Comparison of ENCODE assay signal across 8 cellular contexts in genomic region chr6:51855310-51856082, GRCh38.
A peak's percentile ranks its signal among the peaks of the same experiment; 100 is the strongest.
DNase-seq lines count a peak whose midpoint lies in the region; ATAC-seq and TF ChIP-seq lines count a peak whose summit lies in the region.

No MANE protein-coding gene starts in this region.

- no peak overlapping the region for H3K27ac Mint-ChIP-seq in activated naive CD8-positive, alpha-beta T cell treated with anti-CD3 and anti-CD28 coated beads, Interleukin-2, amount 50 U/mL, for 24 hours
- no peak overlapping the region for H3K27ac Mint-ChIP-seq in type B pancreatic cell

- no peaks in the 10 kb centered on the region for H3K9me3 Mint-ChIP-seq in activated naive CD8-positive, alpha-beta T cell treated with anti-CD3 and anti-CD28 coated beads, Interleukin-2, amount 50 U/mL, for 24 hours
- H3K9me3 Mint-ChIP-seq in type B pancreatic cell = peaks cover 11% of the 10 kb centered on the region

- no peak overlapping the region for H3K4me3 Mint-ChIP-seq in activated naive CD8-positive, alpha-beta T cell treated with anti-CD3 and anti-CD28 coated beads, Interleukin-2, amount 50 U/mL, for 24 hours
- peak overlapping the region; percentile 26 for H3K4me3 Mint-ChIP-seq in type B pancreatic cell

- ATAC-seq in HG02870 (IDR thresholded peaks at IDR 0.05; ENCODE audit: unreplicated experiment) = peak; percentile 75
- no peak for ATAC-seq in activated naive CD8-positive, alpha-beta T cell treated with anti-CD3 and anti-CD28 coated beads, Interleukin-2, amount 50 U/mL, for 24 hours

- DNase-seq in AG20443 (ENCODE audit: low spot score) (peak; percentile 54), GM10266 (ENCODE audit: extremely low spot score) (peak; percentile 44), NCI-H2196 treated with DMSO at 0.1 percent for 48 hours (lab: John Stamatoyannopoulos, UW; ENCODE audit: unreplicated experiment) (peak; percentile 21), inferior parietal cortex (ENCODE audit: extremely low spot score) (peak; percentile 65), type B pancreatic cell (ENCODE audit: extremely low spot score, unreplicated experiment) (no peak)
- peak; percentile 3 for DNase-seq in activated naive CD8-positive, alpha-beta T cell treated with anti-CD3 and anti-CD28 coated beads, Interleukin-2, amount 50 U/mL, for 24 hours
- DNase-seq in activated effector memory CD4-positive, alpha-beta T cell treated with anti-CD3 and anti-CD28 coated beads, Interleukin-2, amount 50 U/mL, for 16 hours = no peak

- H3K27me3 Mint-ChIP-seq in activated naive CD8-positive, alpha-beta T cell treated with anti-CD3 and anti-CD28 coated beads, Interleukin-2, amount 50 U/mL, for 24 hours = peaks cover 3% of the 10 kb centered on the region
- peaks cover 3% of the 10 kb centered on the region for H3K27me3 Mint-ChIP-seq in type B pancreatic cell

- no peaks in the 10 kb centered on the region for H3K36me3 Mint-ChIP-seq in activated naive CD8-positive, alpha-beta T cell treated with anti-CD3 and anti-CD28 coated beads, Interleukin-2, amount 50 U/mL, for 24 hours (ENCODE audit: low read depth)
- peaks cover 3% of the 10 kb centered on the region for H3K36me3 Mint-ChIP-seq in type B pancreatic cell

- TF ChIP-seq CTCF in GM10266 (IDR thresholded peaks at IDR 0.05; ENCODE audit: control insufficient read depth, insufficient read depth, low read depth, missing control alignments) (peak; percentile 70), type B pancreatic cell (conservative IDR thresholded peaks at IDR 0.05) (peak; percentile 89)

- no peaks in the 10 kb centered on the region for H3K4me1 Mint-ChIP-seq in activated naive CD8-positive, alpha-beta T cell treated with anti-CD3 and anti-CD28 coated beads, Interleukin-2, amount 50 U/mL, for 24 hours
- peaks cover 5% of the 10 kb centered on the region for H3K4me1 Mint-ChIP-seq in type B pancreatic cell (ENCODE audit: unreplicated experiment)

Comparison
In these comparisons a context has a peak if more than half of its experiments do, and no peak if none do; other contexts are left out.
1. DNase-seq: peak in AG20443 (single experiment), GM10266 (single experiment), NCI-H2196 treated with DMSO at 0.1 percent for 48 hours (single experiment), activated naive CD8-positive, alpha-beta T cell treated with anti-CD3 and anti-CD28 coated beads, Interleukin-2, amount 50 U/mL, for 24 hours (single experiment) and inferior parietal cortex (single experiment); none in type B pancreatic cell (single experiment) and activated effector memory CD4-positive, alpha-beta T cell treated with anti-CD3 and anti-CD28 coated beads, Interleukin-2, amount 50 U/mL, for 16 hours (single experiment).